In the genomic region with DNA sequence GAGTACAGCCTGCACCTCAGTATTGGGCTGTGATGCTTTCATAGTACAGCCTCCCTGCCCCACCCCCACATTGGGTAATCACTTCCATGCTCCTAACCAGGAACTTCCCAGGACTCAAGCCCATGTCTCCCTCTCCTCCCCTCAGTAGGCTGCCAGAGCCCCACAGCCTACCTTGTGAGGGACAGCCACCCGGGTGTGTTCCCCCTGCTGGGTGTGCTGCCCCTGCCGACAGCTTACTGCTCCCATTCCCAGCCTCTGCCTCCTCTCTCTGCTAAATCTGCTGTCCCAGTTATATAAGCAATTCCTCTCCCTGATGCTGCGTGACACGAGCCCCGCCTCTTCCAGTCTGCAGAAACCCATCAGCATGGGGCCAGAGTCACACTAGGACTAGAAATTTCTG, we compare ENCODE assay signal across 1 cellular context.
TF ChIP-seq lines count a peak whose summit lies in the region.

A gene with protein sequence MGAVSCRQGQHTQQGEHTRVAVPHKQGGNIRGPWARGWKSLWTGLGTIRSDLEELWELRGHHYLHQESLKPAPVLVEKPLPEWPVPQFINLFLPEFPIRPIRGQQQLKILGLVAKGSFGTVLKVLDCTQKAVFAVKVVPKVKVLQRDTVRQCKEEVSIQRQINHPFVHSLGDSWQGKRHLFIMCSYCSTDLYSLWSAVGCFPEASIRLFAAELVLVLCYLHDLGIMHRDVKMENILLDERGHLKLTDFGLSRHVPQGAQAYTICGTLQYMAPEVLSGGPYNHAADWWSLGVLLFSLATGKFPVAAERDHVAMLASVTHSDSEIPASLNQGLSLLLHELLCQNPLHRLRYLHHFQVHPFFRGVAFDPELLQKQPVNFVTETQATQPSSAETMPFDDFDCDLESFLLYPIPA (minus strand): TSS at position 270 of the 400 bp plus-strand sequence. CDS start 24 bp downstream, at position 246.

TF ChIP-seq in H1, 55 proteins besides CTCF, POLR2A, EP300 and RAD21 (continued from another document):
- no peak for TF ChIP-seq NRF1 (IDR thresholded peaks at IDR 0.05; ENCODE audit: low read depth, low read length)
- no peak for TF ChIP-seq SP1 (IDR thresholded peaks at IDR 0.05; ENCODE audit: low read depth, low read length)
- no peak for TF ChIP-seq RXRA (IDR thresholded peaks at IDR 0.05; ENCODE audit: insufficient read depth, low read depth, low read length)
- TF ChIP-seq CHD1 (IDR thresholded peaks at IDR 0.05; ENCODE audit: low read depth, low read length), result no peak
- TF ChIP-seq, protein P1, sequence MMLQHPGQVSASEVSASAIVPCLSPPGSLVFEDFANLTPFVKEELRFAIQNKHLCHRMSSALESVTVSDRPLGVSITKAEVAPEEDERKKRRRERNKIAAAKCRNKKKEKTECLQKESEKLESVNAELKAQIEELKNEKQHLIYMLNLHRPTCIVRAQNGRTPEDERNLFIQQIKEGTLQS (IDR thresholded peaks at IDR 0.05; ENCODE audit: insufficient read depth, low read depth, low read length), result no peak
- TF ChIP-seq CTBP2 (IDR thresholded peaks at IDR 0.05; ENCODE audit: borderline replicate concordance, insufficient read depth, insufficient read length, low read length), result no peak
- TF ChIP-seq BACH1 (IDR thresholded peaks at IDR 0.05; ENCODE audit: low read length), result no peak
TF ChIP-seq in H1: peak in this region for 0.
